8 cellular contexts compared by ENCODE assay signal in genomic region chrX:135421537-135421931, GRCh38. TPM values are rescaled to one million over a fixed set of nuclear protein-coding genes. Genes with fewer than 3 reads are reported as not detected.
DNase-seq lines count a peak whose midpoint lies in the region; ATAC-seq, FAIRE-seq and TF ChIP-seq lines count a peak whose summit lies in the region.

No MANE protein-coding gene starts in this region.

- no peak for FAIRE-seq in A549 (lab: Jason Lieb, UNC)

- POLR2A ChIA-PET in A549 (lab: Yijun Ruan, JAX), result interaction anchor here (0.6 kb wide), 1 partner anchor 545 kb away, joined by 5 read pairs; no protein-coding TSS in a partner anchor

- H3K4me1 ChIP-seq in A549 (no peaks in the 10 kb centered on the region), left lung (no peaks in the 10 kb centered on the region)

- peak; percentile 55 to 79 for DNase-seq in A549 (ENCODE audit: low read depth in 1 of 2, low spot score in 1 of 2)
- peak; percentile 49 for DNase-seq in NCI-H226
- DNase-seq in activated CD4-positive, alpha-beta T cell treated with anti-CD3 and anti-CD28 coated beads for 4 hours, result peak; percentile 84 to 86
- peak; percentile 88 to 96 for DNase-seq in left lung
- peak; percentile 80 for DNase-seq in stimulated activated CD4-positive, alpha-beta T cell treated with anti-CD3 and anti-CD28 coated beads, Interleukin-2, amount 100 ng/mL, for 4 hours (ENCODE audit: low read depth)

- peaks cover 0 to 8% of the 10 kb centered on the region in 2 donors for H3K27me3 ChIP-seq in left lung

- peak; percentile 13; the same call in 1 of the 2 replicates for TF ChIP-seq POLR2A in A549 (IDR thresholded peaks at IDR 0.05; ENCODE audit: low read length)

- H3K9me3 ChIP-seq in A549 (no peaks in the 10 kb centered on the region), left lung (no peaks in the 10 kb centered on the region)

- peak overlapping the region; percentile 61 to 75; a peak in 5 of 6 replicates for H3K27ac ChIP-seq in A549
- H3K27ac ChIP-seq in cingulate gyrus (ENCODE audit: low read depth, low read length), result peak overlapping the region; percentile 4
- no peak overlapping the region for H3K27ac ChIP-seq in left lung

- WGBS in A549 (ENCODE audit: missing lambda C conversion rate), result 6% methylated on average over 8 of the region's 29 CpGs

- ATAC-seq in A549 (peak; percentile 93 to 96), GM18867 (IDR thresholded peaks at IDR 0.05; ENCODE audit: unreplicated experiment) (peak; percentile 91), HG03108 (IDR thresholded peaks at IDR 0.05; ENCODE audit: unreplicated experiment) (peak; percentile 82), left lung (peak; percentile 96)

- no peak for TF ChIP-seq EP300 in A549 (IDR thresholded peaks at IDR 0.05)

- TF ChIP-seq CTCF in A549 (IDR thresholded peaks at IDR 0.05) (no peak), left lung (IDR thresholded peaks at IDR 0.05) (no peak)

- no peak for TF ChIP-seq RAD21 in A549 (conservative IDR thresholded peaks at IDR 0.05 in 1 of 2, IDR thresholded peaks at IDR 0.05 in 1 of 2)

- H3K4me2 ChIP-seq in A549, result peak overlapping the region; percentile 93

- CTCF ChIA-PET in A549 (lab: Yijun Ruan, JAX), result no interaction called here

- H3K36me3 ChIP-seq in left lung, result no peaks in the 10 kb centered on the region

- H3K4me3 ChIP-seq in A549 (peak overlapping the region; percentile 57), left lung (peak overlapping the region; percentile 21 to 50)

- intact Hi-C loops in left lung (cut with DNase I), result no loop called here

TF ChIP-seq in A549, 52 proteins besides CTCF, POLR2A, EP300 and RAD21:
- TF ChIP-seq HOXA7 (CRISPR knock-in tag; IDR thresholded peaks at IDR 0.05) (no peak), HOXB5 (CRISPR knock-in tag; IDR thresholded peaks at IDR 0.05) (no peak), RARB (CRISPR knock-in tag; IDR thresholded peaks at IDR 0.05) (no peak), CHD2 (IDR thresholded peaks at IDR 0.05; ENCODE audit: low read length, partially characterized antibody) (no peak), MAFK (IDR thresholded peaks at IDR 0.05; ENCODE audit: partially characterized antibody) (no peak), HDAC2 (IDR thresholded peaks at IDR 0.05) (no peak), KDM5A (IDR thresholded peaks at IDR 0.05) (no peak), BHLHE40 (IDR thresholded peaks at IDR 0.05; ENCODE audit: low read depth, low read length) (no peak), RNF2 (IDR thresholded peaks at IDR 0.05; ENCODE audit: borderline replicate concordance, low read depth) (no peak), REST (IDR thresholded peaks at IDR 0.05) (no peak), SREBF2 (IDR thresholded peaks at IDR 0.05) (no peak), USF2 (IDR thresholded peaks at IDR 0.05) (no peak), NPAS2 (CRISPR knock-in tag; IDR thresholded peaks at IDR 0.05; ENCODE audit: borderline replicate concordance) (no peak), NR3C1 (IDR thresholded peaks at IDR 0.05) (no peak), HOXB13 (CRISPR knock-in tag; IDR thresholded peaks at IDR 0.05; ENCODE audit: low read depth) (no peak), MAZ (IDR thresholded peaks at IDR 0.05; ENCODE audit: borderline replicate concordance, low read depth, low read length) (no peak), HEYL (CRISPR knock-in tag; IDR thresholded peaks at IDR 0.05) (no peak)

RNA-seq across cellular contexts. Expression of gene SMIM10L2A, which starts 0.2 kb away (rescaled TPM):
- polyA plus RNA-seq in A549 (2011; rRNA removed) (0.59 and 0.61 TPM in 2 replicates), A549 (2017; fragmentation: RNase III; extraction: RNeasy Plus Mini Kit Qiagen cat#74134 plus additional on column Dnase treatment) (0.34 to 0.37 TPM (median 0.37 TPM) in 3 replicates)
- 0.12 and 0.18 TPM in 2 replicates for polyA plus RNA-seq in A549 (2012; cell fraction: cytosol; rRNA removed)
- polyA plus RNA-seq in A549 (2012; cell fraction: nucleus; rRNA removed), result 0.34 and 0.38 TPM in 2 replicates
- polyA minus RNA-seq in A549 (2011; rRNA and poly(A)+ RNA removed), result 0.91 and 0.97 TPM in 2 replicates
- total RNA-seq in left lung, result 1 to 10 TPM; 2.4 to 6.4 TPM

Comparison
In these comparisons a context has a peak if more than half of its experiments do, and no peak if none do; other contexts are left out.
1. H3K27ac ChIP-seq: peak in A549 (2 of 2) and cingulate gyrus (single experiment); none in left lung (0 of 2).
2. Peak in every context shown above with its lines, with median percentiles within 50 percentile points of each other: ATAC-seq and DNase-seq.